In the genomic region with DNA sequence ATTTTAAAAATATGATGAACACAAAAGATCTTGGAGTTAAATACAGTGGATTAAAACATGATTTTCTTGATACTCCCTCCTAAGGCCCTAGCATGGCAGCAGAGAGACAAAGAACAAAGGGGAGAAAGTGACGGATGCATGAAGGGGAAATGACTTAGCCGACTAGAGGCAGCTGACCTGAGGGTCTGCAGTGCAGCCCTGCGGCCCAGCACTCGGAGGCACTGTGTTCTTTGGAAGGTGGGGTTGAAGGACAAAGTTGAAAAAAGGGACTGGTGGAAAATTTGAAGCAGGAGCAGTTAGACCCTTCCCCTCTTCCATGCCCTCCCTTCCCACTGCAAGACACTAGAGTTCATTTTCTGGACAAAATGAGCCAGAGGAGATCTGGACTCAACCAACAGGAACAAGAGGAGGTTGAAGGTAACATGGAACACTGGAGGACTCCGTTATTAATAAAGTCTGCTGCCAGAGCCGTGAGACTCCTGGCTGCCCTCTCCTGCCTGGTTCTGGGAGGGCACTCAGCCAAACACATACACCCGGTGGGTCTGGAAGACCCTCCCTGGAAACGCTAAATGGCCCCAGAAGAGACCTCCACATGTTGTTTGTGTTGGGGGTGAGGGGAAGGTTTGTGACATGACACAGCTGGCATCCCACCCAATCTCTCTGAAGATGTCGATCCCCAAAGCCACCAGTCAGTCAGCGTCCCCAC, we compare ENCODE assay signal across 3 cellular contexts.
TF ChIP-seq lines count a peak whose summit lies in the region.

No MANE protein-coding gene starts in this region.

TF ChIP-seq in SK-N-SH, 30 proteins besides CTCF, POLR2A, EP300 and RAD21:
- TF ChIP-seq POLR2AphosphoS5 (IDR thresholded peaks at IDR 0.05; ENCODE audit: low read depth, low read length), result no peak
- no peak for TF ChIP-seq GABPA (IDR thresholded peaks at IDR 0.05; ENCODE audit: low read depth)
- TF ChIP-seq, protein P1, sequence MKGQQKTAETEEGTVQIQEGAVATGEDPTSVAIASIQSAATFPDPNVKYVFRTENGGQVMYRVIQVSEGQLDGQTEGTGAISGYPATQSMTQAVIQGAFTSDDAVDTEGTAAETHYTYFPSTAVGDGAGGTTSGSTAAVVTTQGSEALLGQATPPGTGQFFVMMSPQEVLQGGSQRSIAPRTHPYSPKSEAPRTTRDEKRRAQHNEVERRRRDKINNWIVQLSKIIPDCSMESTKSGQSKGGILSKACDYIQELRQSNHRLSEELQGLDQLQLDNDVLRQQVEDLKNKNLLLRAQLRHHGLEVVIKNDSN (IDR thresholded peaks at IDR 0.05; ENCODE audit: borderline replicate concordance, low read depth), result no peak
- TF ChIP-seq RFX5 (IDR thresholded peaks at IDR 0.05; ENCODE audit: low read length), result no peak
- TF ChIP-seq TEAD4 (IDR thresholded peaks at IDR 0.05; ENCODE audit: borderline replicate concordance, insufficient read depth), result no peak
- TF ChIP-seq MXI1 (IDR thresholded peaks at IDR 0.05; ENCODE audit: low read depth, low read length), result no peak
- TF ChIP-seq, protein P2, sequence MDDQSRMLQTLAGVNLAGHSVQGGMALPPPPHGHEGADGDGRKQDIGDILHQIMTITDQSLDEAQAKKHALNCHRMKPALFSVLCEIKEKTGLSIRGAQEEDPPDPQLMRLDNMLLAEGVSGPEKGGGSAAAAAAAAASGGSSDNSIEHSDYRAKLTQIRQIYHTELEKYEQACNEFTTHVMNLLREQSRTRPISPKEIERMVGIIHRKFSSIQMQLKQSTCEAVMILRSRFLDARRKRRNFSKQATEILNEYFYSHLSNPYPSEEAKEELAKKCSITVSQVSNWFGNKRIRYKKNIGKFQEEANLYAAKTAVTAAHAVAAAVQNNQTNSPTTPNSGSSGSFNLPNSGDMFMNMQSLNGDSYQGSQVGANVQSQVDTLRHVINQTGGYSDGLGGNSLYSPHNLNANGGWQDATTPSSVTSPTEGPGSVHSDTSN (IDR thresholded peaks at IDR 0.05), result no peak
- TF ChIP-seq, protein P3, sequence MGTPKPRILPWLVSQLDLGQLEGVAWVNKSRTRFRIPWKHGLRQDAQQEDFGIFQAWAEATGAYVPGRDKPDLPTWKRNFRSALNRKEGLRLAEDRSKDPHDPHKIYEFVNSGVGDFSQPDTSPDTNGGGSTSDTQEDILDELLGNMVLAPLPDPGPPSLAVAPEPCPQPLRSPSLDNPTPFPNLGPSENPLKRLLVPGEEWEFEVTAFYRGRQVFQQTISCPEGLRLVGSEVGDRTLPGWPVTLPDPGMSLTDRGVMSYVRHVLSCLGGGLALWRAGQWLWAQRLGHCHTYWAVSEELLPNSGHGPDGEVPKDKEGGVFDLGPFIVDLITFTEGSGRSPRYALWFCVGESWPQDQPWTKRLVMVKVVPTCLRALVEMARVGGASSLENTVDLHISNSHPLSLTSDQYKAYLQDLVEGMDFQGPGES (IDR thresholded peaks at IDR 0.05; ENCODE audit: low read depth, low read length), result no peak
- no peak for TF ChIP-seq YY1 (IDR thresholded peaks at IDR 0.05; ENCODE audit: low read depth)
- TF ChIP-seq SIN3A (IDR thresholded peaks at IDR 0.05; ENCODE audit: borderline replicate concordance, low read depth, low read length), result no peak
- TF ChIP-seq FOSL2 (IDR thresholded peaks at IDR 0.05; ENCODE audit: borderline replicate concordance, low read depth), result no peak
- no peak for TF ChIP-seq ELF1 (IDR thresholded peaks at IDR 0.05)
- no peak for TF ChIP-seq MEF2A (IDR thresholded peaks at IDR 0.05; ENCODE audit: borderline replicate concordance, low read depth)
- no peak for TF ChIP-seq JUND (IDR thresholded peaks at IDR 0.05)
- TF ChIP-seq NRF1 (IDR thresholded peaks at IDR 0.05; ENCODE audit: low read depth, low read length), result no peak
- TF ChIP-seq NFIC (IDR thresholded peaks at IDR 0.05; ENCODE audit: borderline replicate concordance), result no peak
- TF ChIP-seq EZH2phosphoT487 (IDR thresholded peaks at IDR 0.05; ENCODE audit: borderline replicate concordance, low read depth), result no peak
- no peak for TF ChIP-seq GATA2 (CRISPR knock-in tag; IDR thresholded peaks at IDR 0.05)
- no peak for TF ChIP-seq TAF1 (IDR thresholded peaks at IDR 0.05; ENCODE audit: borderline replicate concordance, low read depth, low read length)

TF ChIP-seq in SK-N-SH treated with all-trans-retinoic acid at 6 μM for 48 hours, 23 proteins besides CTCF, POLR2A, EP300 and RAD21:
- TF ChIP-seq ZFP30 (CRISPR knock-in tag; IDR thresholded peaks at IDR 0.05), result no peak
- TF ChIP-seq SNAI2 (CRISPR knock-in tag; IDR thresholded peaks at IDR 0.05), result no peak
- no peak for TF ChIP-seq ESRRG (CRISPR knock-in tag; IDR thresholded peaks at IDR 0.05)
- no peak for TF ChIP-seq ZFP3 (CRISPR knock-in tag; IDR thresholded peaks at IDR 0.05)
- TF ChIP-seq RARB (CRISPR knock-in tag; IDR thresholded peaks at IDR 0.05), result no peak
- TF ChIP-seq, protein P4, sequence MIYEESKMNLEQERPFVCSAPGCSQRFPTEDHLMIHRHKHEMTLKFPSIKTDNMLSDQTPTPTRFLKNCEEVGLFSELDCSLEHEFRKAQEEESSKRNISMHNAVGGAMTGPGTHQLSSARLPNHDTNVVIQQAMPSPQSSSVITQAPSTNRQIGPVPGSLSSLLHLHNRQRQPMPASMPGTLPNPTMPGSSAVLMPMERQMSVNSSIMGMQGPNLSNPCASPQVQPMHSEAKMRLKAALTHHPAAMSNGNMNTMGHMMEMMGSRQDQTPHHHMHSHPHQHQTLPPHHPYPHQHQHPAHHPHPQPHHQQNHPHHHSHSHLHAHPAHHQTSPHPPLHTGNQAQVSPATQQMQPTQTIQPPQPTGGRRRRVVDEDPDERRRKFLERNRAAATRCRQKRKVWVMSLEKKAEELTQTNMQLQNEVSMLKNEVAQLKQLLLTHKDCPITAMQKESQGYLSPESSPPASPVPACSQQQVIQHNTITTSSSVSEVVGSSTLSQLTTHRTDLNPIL (CRISPR knock-in tag; IDR thresholded peaks at IDR 0.05; ENCODE audit: low read depth), result no peak
- TF ChIP-seq, protein P5, sequence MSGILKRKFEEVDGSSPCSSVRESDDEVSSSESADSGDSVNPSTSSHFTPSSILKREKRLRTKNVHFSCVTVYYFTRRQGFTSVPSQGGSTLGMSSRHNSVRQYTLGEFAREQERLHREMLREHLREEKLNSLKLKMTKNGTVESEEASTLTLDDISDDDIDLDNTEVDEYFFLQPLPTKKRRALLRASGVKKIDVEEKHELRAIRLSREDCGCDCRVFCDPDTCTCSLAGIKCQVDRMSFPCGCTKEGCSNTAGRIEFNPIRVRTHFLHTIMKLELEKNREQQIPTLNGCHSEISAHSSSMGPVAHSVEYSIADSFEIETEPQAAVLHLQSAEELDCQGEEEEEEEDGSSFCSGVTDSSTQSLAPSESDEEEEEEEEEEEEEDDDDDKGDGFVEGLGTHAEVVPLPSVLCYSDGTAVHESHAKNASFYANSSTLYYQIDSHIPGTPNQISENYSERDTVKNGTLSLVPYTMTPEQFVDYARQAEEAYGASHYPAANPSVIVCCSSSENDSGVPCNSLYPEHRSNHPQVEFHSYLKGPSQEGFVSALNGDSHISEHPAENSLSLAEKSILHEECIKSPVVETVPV (CRISPR knock-in tag; IDR thresholded peaks at IDR 0.05), result no peak

TF ChIP-seq in H1, 55 proteins besides CTCF, POLR2A, EP300 and RAD21:
- no peak for TF ChIP-seq POLR2AphosphoS5 (IDR thresholded peaks at IDR 0.05; ENCODE audit: low read depth, low read length)
- TF ChIP-seq, protein P6, sequence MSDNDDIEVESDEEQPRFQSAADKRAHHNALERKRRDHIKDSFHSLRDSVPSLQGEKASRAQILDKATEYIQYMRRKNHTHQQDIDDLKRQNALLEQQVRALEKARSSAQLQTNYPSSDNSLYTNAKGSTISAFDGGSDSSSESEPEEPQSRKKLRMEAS (IDR thresholded peaks at IDR 0.05), result no peak
- TF ChIP-seq ZNF274 (IDR thresholded peaks at IDR 0.05; ENCODE audit: borderline replicate concordance, extremely low read depth, low read length), result no peak
- TF ChIP-seq SAP30 (IDR thresholded peaks at IDR 0.05; ENCODE audit: insufficient read depth, insufficient replicate concordance, low read length), result no peak
- TF ChIP-seq SP1 (IDR thresholded peaks at IDR 0.05; ENCODE audit: low read depth, low read length), result no peak
- TF ChIP-seq TBP (IDR thresholded peaks at IDR 0.05; ENCODE audit: low read depth, low read length), result no peak
- TF ChIP-seq KDM4A (IDR thresholded peaks at IDR 0.05; ENCODE audit: low read depth, low read length, severe bottlenecking), result no peak
- no peak for TF ChIP-seq SUZ12 (IDR thresholded peaks at IDR 0.05; ENCODE audit: low read length)
- TF ChIP-seq, protein P7, sequence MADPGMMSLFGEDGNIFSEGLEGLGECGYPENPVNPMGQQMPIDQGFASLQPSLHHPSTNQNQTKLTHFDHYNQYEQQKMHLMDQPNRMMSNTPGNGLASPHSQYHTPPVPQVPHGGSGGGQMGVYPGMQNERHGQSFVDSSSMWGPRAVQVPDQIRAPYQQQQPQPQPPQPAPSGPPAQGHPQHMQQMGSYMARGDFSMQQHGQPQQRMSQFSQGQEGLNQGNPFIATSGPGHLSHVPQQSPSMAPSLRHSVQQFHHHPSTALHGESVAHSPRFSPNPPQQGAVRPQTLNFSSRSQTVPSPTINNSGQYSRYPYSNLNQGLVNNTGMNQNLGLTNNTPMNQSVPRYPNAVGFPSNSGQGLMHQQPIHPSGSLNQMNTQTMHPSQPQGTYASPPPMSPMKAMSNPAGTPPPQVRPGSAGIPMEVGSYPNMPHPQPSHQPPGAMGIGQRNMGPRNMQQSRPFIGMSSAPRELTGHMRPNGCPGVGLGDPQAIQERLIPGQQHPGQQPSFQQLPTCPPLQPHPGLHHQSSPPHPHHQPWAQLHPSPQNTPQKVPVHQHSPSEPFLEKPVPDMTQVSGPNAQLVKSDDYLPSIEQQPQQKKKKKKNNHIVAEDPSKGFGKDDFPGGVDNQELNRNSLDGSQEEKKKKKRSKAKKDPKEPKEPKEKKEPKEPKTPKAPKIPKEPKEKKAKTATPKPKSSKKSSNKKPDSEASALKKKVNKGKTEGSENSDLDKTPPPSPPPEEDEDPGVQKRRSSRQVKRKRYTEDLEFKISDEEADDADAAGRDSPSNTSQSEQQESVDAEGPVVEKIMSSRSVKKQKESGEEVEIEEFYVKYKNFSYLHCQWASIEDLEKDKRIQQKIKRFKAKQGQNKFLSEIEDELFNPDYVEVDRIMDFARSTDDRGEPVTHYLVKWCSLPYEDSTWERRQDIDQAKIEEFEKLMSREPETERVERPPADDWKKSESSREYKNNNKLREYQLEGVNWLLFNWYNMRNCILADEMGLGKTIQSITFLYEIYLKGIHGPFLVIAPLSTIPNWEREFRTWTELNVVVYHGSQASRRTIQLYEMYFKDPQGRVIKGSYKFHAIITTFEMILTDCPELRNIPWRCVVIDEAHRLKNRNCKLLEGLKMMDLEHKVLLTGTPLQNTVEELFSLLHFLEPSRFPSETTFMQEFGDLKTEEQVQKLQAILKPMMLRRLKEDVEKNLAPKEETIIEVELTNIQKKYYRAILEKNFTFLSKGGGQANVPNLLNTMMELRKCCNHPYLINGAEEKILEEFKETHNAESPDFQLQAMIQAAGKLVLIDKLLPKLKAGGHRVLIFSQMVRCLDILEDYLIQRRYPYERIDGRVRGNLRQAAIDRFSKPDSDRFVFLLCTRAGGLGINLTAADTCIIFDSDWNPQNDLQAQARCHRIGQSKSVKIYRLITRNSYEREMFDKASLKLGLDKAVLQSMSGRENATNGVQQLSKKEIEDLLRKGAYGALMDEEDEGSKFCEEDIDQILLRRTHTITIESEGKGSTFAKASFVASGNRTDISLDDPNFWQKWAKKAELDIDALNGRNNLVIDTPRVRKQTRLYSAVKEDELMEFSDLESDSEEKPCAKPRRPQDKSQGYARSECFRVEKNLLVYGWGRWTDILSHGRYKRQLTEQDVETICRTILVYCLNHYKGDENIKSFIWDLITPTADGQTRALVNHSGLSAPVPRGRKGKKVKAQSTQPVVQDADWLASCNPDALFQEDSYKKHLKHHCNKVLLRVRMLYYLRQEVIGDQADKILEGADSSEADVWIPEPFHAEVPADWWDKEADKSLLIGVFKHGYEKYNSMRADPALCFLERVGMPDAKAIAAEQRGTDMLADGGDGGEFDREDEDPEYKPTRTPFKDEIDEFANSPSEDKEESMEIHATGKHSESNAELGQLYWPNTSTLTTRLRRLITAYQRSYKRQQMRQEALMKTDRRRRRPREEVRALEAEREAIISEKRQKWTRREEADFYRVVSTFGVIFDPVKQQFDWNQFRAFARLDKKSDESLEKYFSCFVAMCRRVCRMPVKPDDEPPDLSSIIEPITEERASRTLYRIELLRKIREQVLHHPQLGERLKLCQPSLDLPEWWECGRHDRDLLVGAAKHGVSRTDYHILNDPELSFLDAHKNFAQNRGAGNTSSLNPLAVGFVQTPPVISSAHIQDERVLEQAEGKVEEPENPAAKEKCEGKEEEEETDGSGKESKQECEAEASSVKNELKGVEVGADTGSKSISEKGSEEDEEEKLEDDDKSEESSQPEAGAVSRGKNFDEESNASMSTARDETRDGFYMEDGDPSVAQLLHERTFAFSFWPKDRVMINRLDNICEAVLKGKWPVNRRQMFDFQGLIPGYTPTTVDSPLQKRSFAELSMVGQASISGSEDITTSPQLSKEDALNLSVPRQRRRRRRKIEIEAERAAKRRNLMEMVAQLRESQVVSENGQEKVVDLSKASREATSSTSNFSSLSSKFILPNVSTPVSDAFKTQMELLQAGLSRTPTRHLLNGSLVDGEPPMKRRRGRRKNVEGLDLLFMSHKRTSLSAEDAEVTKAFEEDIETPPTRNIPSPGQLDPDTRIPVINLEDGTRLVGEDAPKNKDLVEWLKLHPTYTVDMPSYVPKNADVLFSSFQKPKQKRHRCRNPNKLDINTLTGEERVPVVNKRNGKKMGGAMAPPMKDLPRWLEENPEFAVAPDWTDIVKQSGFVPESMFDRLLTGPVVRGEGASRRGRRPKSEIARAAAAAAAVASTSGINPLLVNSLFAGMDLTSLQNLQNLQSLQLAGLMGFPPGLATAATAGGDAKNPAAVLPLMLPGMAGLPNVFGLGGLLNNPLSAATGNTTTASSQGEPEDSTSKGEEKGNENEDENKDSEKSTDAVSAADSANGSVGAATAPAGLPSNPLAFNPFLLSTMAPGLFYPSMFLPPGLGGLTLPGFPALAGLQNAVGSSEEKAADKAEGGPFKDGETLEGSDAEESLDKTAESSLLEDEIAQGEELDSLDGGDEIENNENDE (IDR thresholded peaks at IDR 0.05; ENCODE audit: insufficient replicate concordance, low read length), result no peak
- TF ChIP-seq EZH2 (IDR thresholded peaks at IDR 0.05; ENCODE audit: low read depth, low read length, severe bottlenecking), result no peak
- no peak for TF ChIP-seq CREB1 (IDR thresholded peaks at IDR 0.05)
- no peak for TF ChIP-seq RNF2 (IDR thresholded peaks at IDR 0.05; ENCODE audit: borderline replicate concordance, low read depth, low read length, missing control alignments, poor library complexity, severe bottlenecking)
- TF ChIP-seq CBX8 (IDR thresholded peaks at IDR 0.05; ENCODE audit: borderline replicate concordance, low read depth, low read length), result no peak
